In the genomic region with DNA sequence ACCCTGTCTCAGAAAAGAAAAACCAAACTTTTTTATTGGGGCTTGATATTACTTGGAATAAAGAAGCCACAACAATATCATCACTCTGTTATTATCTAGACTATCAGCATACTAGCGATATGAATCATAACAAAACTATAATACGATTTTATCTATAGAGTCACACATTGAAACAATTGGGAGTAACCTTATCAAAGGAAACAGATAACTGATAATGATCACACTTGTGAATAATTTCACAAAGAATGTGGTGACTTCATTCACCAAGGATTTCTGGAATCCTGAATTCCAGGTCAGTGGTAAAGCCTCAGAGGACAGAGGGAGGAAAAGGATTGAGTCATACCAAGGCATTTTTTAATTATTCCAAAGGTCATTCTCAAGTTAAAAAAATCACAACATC, we compare ENCODE assay signal across 1 cellular context.
TF ChIP-seq lines count a peak whose summit lies in the region.

No MANE protein-coding gene starts in this region.

TF ChIP-seq in HepG2, 621 proteins besides CTCF, POLR2A, EP300 and RAD21 (continued from another document):
- TF ChIP-seq, protein P1, sequence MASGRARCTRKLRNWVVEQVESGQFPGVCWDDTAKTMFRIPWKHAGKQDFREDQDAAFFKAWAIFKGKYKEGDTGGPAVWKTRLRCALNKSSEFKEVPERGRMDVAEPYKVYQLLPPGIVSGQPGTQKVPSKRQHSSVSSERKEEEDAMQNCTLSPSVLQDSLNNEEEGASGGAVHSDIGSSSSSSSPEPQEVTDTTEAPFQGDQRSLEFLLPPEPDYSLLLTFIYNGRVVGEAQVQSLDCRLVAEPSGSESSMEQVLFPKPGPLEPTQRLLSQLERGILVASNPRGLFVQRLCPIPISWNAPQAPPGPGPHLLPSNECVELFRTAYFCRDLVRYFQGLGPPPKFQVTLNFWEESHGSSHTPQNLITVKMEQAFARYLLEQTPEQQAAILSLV (CRISPR knock-in tag; IDR thresholded peaks at IDR 0.05; ENCODE audit: borderline replicate concordance) = no peak
- TF ChIP-seq, protein P2, sequence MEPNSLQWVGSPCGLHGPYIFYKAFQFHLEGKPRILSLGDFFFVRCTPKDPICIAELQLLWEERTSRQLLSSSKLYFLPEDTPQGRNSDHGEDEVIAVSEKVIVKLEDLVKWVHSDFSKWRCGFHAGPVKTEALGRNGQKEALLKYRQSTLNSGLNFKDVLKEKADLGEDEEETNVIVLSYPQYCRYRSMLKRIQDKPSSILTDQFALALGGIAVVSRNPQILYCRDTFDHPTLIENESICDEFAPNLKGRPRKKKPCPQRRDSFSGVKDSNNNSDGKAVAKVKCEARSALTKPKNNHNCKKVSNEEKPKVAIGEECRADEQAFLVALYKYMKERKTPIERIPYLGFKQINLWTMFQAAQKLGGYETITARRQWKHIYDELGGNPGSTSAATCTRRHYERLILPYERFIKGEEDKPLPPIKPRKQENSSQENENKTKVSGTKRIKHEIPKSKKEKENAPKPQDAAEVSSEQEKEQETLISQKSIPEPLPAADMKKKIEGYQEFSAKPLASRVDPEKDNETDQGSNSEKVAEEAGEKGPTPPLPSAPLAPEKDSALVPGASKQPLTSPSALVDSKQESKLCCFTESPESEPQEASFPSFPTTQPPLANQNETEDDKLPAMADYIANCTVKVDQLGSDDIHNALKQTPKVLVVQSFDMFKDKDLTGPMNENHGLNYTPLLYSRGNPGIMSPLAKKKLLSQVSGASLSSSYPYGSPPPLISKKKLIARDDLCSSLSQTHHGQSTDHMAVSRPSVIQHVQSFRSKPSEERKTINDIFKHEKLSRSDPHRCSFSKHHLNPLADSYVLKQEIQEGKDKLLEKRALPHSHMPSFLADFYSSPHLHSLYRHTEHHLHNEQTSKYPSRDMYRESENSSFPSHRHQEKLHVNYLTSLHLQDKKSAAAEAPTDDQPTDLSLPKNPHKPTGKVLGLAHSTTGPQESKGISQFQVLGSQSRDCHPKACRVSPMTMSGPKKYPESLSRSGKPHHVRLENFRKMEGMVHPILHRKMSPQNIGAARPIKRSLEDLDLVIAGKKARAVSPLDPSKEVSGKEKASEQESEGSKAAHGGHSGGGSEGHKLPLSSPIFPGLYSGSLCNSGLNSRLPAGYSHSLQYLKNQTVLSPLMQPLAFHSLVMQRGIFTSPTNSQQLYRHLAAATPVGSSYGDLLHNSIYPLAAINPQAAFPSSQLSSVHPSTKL (CRISPR knock-in tag; IDR thresholded peaks at IDR 0.05) = 0 out of 2 replicates have a peak, but pooled peaks have one; percentile 19
- TF ChIP-seq KAT8 (CRISPR knock-in tag; IDR thresholded peaks at IDR 0.05) = no peak
- no peak for TF ChIP-seq ZFP36L1 (CRISPR knock-in tag; IDR thresholded peaks at IDR 0.05)
- TF ChIP-seq RORA (CRISPR knock-in tag; IDR thresholded peaks at IDR 0.05) = no peak
- TF ChIP-seq, protein P3, sequence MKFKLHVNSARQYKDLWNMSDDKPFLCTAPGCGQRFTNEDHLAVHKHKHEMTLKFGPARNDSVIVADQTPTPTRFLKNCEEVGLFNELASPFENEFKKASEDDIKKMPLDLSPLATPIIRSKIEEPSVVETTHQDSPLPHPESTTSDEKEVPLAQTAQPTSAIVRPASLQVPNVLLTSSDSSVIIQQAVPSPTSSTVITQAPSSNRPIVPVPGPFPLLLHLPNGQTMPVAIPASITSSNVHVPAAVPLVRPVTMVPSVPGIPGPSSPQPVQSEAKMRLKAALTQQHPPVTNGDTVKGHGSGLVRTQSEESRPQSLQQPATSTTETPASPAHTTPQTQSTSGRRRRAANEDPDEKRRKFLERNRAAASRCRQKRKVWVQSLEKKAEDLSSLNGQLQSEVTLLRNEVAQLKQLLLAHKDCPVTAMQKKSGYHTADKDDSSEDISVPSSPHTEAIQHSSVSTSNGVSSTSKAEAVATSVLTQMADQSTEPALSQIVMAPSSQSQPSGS (CRISPR knock-in tag; IDR thresholded peaks at IDR 0.05) = peak; percentile 50; the same call in 1 of the 2 replicates
- 0 out of 2 replicates have a peak, but pooled peaks have one; percentile 44 for TF ChIP-seq JUN (CRISPR knock-in tag; IDR thresholded peaks at IDR 0.05)
- TF ChIP-seq, protein P4, sequence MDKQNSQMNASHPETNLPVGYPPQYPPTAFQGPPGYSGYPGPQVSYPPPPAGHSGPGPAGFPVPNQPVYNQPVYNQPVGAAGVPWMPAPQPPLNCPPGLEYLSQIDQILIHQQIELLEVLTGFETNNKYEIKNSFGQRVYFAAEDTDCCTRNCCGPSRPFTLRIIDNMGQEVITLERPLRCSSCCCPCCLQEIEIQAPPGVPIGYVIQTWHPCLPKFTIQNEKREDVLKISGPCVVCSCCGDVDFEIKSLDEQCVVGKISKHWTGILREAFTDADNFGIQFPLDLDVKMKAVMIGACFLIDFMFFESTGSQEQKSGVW (CRISPR knock-in tag; IDR thresholded peaks at IDR 0.05; ENCODE audit: borderline replicate concordance) = no peak
- peak; percentile 33; the same call in 1 of the 2 replicates for TF ChIP-seq ATF7 (IDR thresholded peaks at IDR 0.05)
- TF ChIP-seq ATF7 (CRISPR knock-in tag; IDR thresholded peaks at IDR 0.05) = no peak
- no peak for TF ChIP-seq ATF1 (CRISPR knock-in tag; IDR thresholded peaks at IDR 0.05)
- TF ChIP-seq SOX13 (IDR thresholded peaks at IDR 0.05) = no peak
- peak in 1 of 2 experiments; percentile 57; a peak in 1 of 4 replicates for TF ChIP-seq SOX13 (CRISPR knock-in tag; conservative IDR thresholded peaks at IDR 0.05 in 1 of 2, IDR thresholded peaks at IDR 0.05 in 1 of 2)
- TF ChIP-seq MYNN (CRISPR knock-in tag; IDR thresholded peaks at IDR 0.05; ENCODE audit: low read depth) = no peak
- peak; percentile 88 for TF ChIP-seq TEAD3 (CRISPR knock-in tag; optimal IDR thresholded peaks at IDR 0.05; ENCODE audit: borderline replicate concordance)
- TF ChIP-seq CENPX (CRISPR knock-in tag; IDR thresholded peaks at IDR 0.05) = no peak
- no peak for TF ChIP-seq RFX1 (IDR thresholded peaks at IDR 0.05)
